Comparison of ENCODE assay signal across 8 cellular contexts in genomic region chr19:55624109-55625003, GRCh38. TPM values are rescaled to one million over a fixed set of nuclear protein-coding genes. Genes with fewer than 3 reads are reported as not detected.
A peak's percentile ranks its signal among the peaks of the same experiment; 100 is the strongest.
DNase-seq lines count a peak whose midpoint lies in the region; ATAC-seq and TF ChIP-seq lines count a peak whose summit lies in the region.

Gene ZNF784 (minus strand): TSS chr19:55624566. CDS start chr19:55624561, 5 bp downstream.

- TF ChIP-seq POLR2A in GM10847 (IDR thresholded peaks at IDR 0.05; ENCODE audit: extremely low read depth, insufficient read length): peak; percentile 78

- intact Hi-C loops in left colon (cut with DNase I, micrococcal nuclease): no loop called here

- peak; percentile 68 for ATAC-seq in HG03432 (IDR thresholded peaks at IDR 0.05; ENCODE audit: unreplicated experiment)
- ATAC-seq in left colon: peak; percentile 91
- no peak for ATAC-seq in HG03135 (IDR thresholded peaks at IDR 0.05; ENCODE audit: unreplicated experiment)

- peak; percentile 89 to 94 for DNase-seq in NCI-H524 (lab: John Stamatoyannopoulos, UW)
- DNase-seq in activated CD4-positive, alpha-beta T cell treated with anti-CD3 and anti-CD28 coated beads for 48 hours: peak; percentile 95
- peak; percentile 85 to 94 for DNase-seq in left colon
- peak; percentile 88 to 94 for DNase-seq in stimulated activated CD4-positive, alpha-beta T cell treated with anti-CD3 and anti-CD28 coated beads, Interleukin-1b, Interleukin-23, amount 100 ng/mL, for 1 hour (ENCODE audit: low read depth in 2 of 2)

- peak within 1 kb of the TSS; percentile 96 for H3K27ac ChIP-seq in cingulate gyrus (ENCODE audit: low read depth, low read length)

RNA-seq across cellular contexts. Expression of gene ZNF784, which starts in this region (rescaled TPM):
- 10 to 100 TPM in 1 of 2 donors, 1 to 10 TPM in 1; 8.6 to 11.6 TPM for total RNA-seq in left colon
